In genomic region chr6:31352497-31353368, GRCh38 we compare ENCODE assay signal across 15 cellular contexts. TPM values are rescaled to one million over a fixed set of nuclear protein-coding genes. Genes with fewer than 3 reads are reported as not detected.
DNase-seq lines count a peak whose midpoint lies in the region; ATAC-seq and TF ChIP-seq lines count a peak whose summit lies in the region.
"Had no signal": no experiment of that assay in that cellular context is flagged by ENCODE, and none has a peak within 500 bp of the region (broad histone marks: within the 10 kb centered on the region; RNA-seq: fewer than 3 reads in every experiment).

No MANE protein-coding gene starts in this region.

- POLR2A ChIA-PET in activated CD8-positive, alpha-beta T cell treated with anti-CD3 and anti-CD28 coated beads for 36 hours (lab: Charles Lee): interaction anchor here (0.7 to 4.6 kb wide), 21 partner anchors 9 to 860 kb away, joined by 3 to 52 read pairs (median 4); partner anchors contain the start of gene TCF19

- H3K27me3 ChIP-seq in effector memory CD4-positive, alpha-beta T cell (replicated peaks; ENCODE audit: control insufficient read depth, insufficient read depth, low read length, poor library complexity, severe bottlenecking): no peaks in the 10 kb centered on the region
- peaks cover 26% of the 10 kb centered on the region for H3K27me3 ChIP-seq in WERI-Rb-1 (ENCODE audit: insufficient read depth, low read depth, severe bottlenecking)
- H3K27me3 ChIP-seq: gastroesophageal sphincter had no signal

- peaks cover 0 to 18% (median 2%) of the 10 kb centered on the region in 3 donors for H3K27me3 Mint-ChIP-seq in CD14-positive monocyte (ENCODE audit: low read depth in 3 of 3)
- no peaks in the 10 kb centered on the region for H3K27me3 Mint-ChIP-seq in activated CD8-positive, alpha-beta T cell treated with anti-CD3 and anti-CD28 coated beads for 36 hours

- CTCF ChIA-PET in activated CD8-positive, alpha-beta T cell treated with anti-CD3 and anti-CD28 coated beads for 36 hours (lab: Charles Lee): interaction anchor here (1.4 kb wide), 1 partner anchor 142 kb away, joined by 3 read pairs; no protein-coding TSS in a partner anchor

- peak; percentile 57 for TF ChIP-seq POLR2A in GM18526 (IDR thresholded peaks at IDR 0.05; ENCODE audit: extremely low read depth, insufficient read length)

- H3K4me1 ChIP-seq in effector memory CD4-positive, alpha-beta T cell (ENCODE audit: control insufficient read depth, insufficient read depth, low read length, poor library complexity, severe bottlenecking): peaks cover 35% of the 10 kb centered on the region

- H3K4me3 ChIP-seq in effector memory CD4-positive, alpha-beta T cell (ENCODE audit: insufficient read depth, low read depth, low read length, poor library complexity, severe bottlenecking): peak overlapping the region; percentile 77
- H3K4me3 ChIP-seq in WERI-Rb-1 (ENCODE audit: low read depth, low read length): no peak overlapping the region
- H3K4me3 ChIP-seq: gastroesophageal sphincter had no signal

- DNase-seq in CD14-positive monocyte (ENCODE audit: low spot score): no peak
- peak; percentile 46 for DNase-seq in activated CD8-positive, alpha-beta T cell treated with anti-CD3 and anti-CD28 coated beads for 36 hours
- peak; percentile 21 to 42 (median 34) for DNase-seq in effector memory CD4-positive, alpha-beta T cell
- no peak for DNase-seq in substantia nigra (lab: John Stamatoyannopoulos, UW)
- DNase-seq in WERI-Rb-1: no peak
- DNase-seq in SKM-1 treated with dmso at 0.1 percent for 144 hours (lab: John Stamatoyannopoulos, UW; ENCODE audit: unreplicated experiment): no peak
- DNase-seq: midbrain, NCI-H1105, NCI-H446 had no signal

- intact Hi-C loops in CD14-positive monocyte (cut with micrococcal nuclease): loop anchor here (2.0 to 5.0 kb wide), 3 partner anchors 40 to 85 kb away; partner anchors contain the start of gene HLA-C (in 1 of the 2)
- intact Hi-C loops in activated CD8-positive, alpha-beta T cell treated with anti-CD3 and anti-CD28 coated beads for 36 hours (cut with micrococcal nuclease): loop anchor here (2.0 to 5.0 kb wide), 2 partner anchors 86 to 150 kb away; no protein-coding TSS in a partner anchor

- peaks cover 36 to 43% of the 10 kb centered on the region in 2 donors for H3K36me3 Mint-ChIP-seq in CD14-positive monocyte
- H3K36me3 Mint-ChIP-seq in activated CD8-positive, alpha-beta T cell treated with anti-CD3 and anti-CD28 coated beads for 36 hours (ENCODE audit: low read depth): peaks cover 49% of the 10 kb centered on the region

- TF ChIP-seq CTCF in CD14-positive monocyte (IDR thresholded peaks at IDR 0.05) (no peak), WERI-Rb-1 (IDR thresholded peaks at IDR 0.05; ENCODE audit: low read depth, low read length) (no peak)
- TF ChIP-seq CTCF in activated CD8-positive, alpha-beta T cell treated with anti-CD3 and anti-CD28 coated beads for 36 hours (IDR thresholded peaks at IDR 0.05): no peak

- H3K9me3 ChIP-seq in effector memory CD4-positive, alpha-beta T cell (ENCODE audit: control insufficient read depth, low read length): no peaks in the 10 kb centered on the region
- no peaks in the 10 kb centered on the region for H3K9me3 ChIP-seq in WERI-Rb-1 (ENCODE audit: severe bottlenecking)
- H3K9me3 ChIP-seq: gastroesophageal sphincter had no signal

- H3K4me1 Mint-ChIP-seq in CD14-positive monocyte: peaks cover 40% of the 10 kb centered on the region
- H3K4me1 Mint-ChIP-seq in activated CD8-positive, alpha-beta T cell treated with anti-CD3 and anti-CD28 coated beads for 36 hours (ENCODE audit: low read depth): peaks cover 45% of the 10 kb centered on the region

- peaks cover 0 to 3% (median 0%) of the 10 kb centered on the region in 7 donors for H3K9me3 Mint-ChIP-seq in CD14-positive monocyte
- H3K9me3 Mint-ChIP-seq in activated CD8-positive, alpha-beta T cell treated with anti-CD3 and anti-CD28 coated beads for 36 hours: no peaks in the 10 kb centered on the region

- no peak overlapping the region for H3K27ac ChIP-seq in effector memory CD4-positive, alpha-beta T cell (ENCODE audit: insufficient read depth, low read length, poor library complexity, severe bottlenecking)
- H3K27ac ChIP-seq in substantia nigra (ENCODE audit: low read depth, low read length, poor library complexity, severe bottlenecking): no peak overlapping the region
- no peak overlapping the region for H3K27ac ChIP-seq in WERI-Rb-1
- H3K27ac ChIP-seq: gastroesophageal sphincter had no signal

- peak overlapping the region; percentile 95 to 97 for H3K4me3 Mint-ChIP-seq in CD14-positive monocyte
- peak overlapping the region; percentile 90 for H3K4me3 Mint-ChIP-seq in activated CD8-positive, alpha-beta T cell treated with anti-CD3 and anti-CD28 coated beads for 36 hours

- no peak for ATAC-seq in activated CD8-positive, alpha-beta T cell treated with anti-CD3 and anti-CD28 coated beads for 36 hours
- ATAC-seq in GM21717 (IDR thresholded peaks at IDR 0.05; ENCODE audit: unreplicated experiment): no peak
- ATAC-seq: gastroesophageal sphincter, HCT116, Panc1 had no signal

- H3K36me3 ChIP-seq in effector memory CD4-positive, alpha-beta T cell (ENCODE audit: control insufficient read depth, insufficient read depth, low read length): peaks cover 30% of the 10 kb centered on the region
- no peaks in the 10 kb centered on the region for H3K36me3 ChIP-seq in WERI-Rb-1

- peak overlapping the region; percentile 35 to 100 (median 82) for H3K27ac Mint-ChIP-seq in CD14-positive monocyte
- peak overlapping the region; percentile 62 for H3K27ac Mint-ChIP-seq in activated CD8-positive, alpha-beta T cell treated with anti-CD3 and anti-CD28 coated beads for 36 hours
- H3K27ac Mint-ChIP-seq: progenitor cell of endocrine pancreas had no signal

RNA-seq across cellular contexts. Expression of gene HLA-B, which starts 4.2 kb away (rescaled TPM):
- 1,000 to 10,000 TPM; 6,126 to 6,999 TPM for polyA plus RNA-seq in CD14-positive monocyte
- 1,000 to 10,000 TPM; 2,892 to 2,968 TPM for total RNA-seq in activated CD8-positive, alpha-beta T cell treated with anti-CD3 and anti-CD28 coated beads for 36 hours

RNA-seq across cellular contexts. Expression of gene MICA, which starts 50.7 kb away (rescaled TPM):
- polyA plus RNA-seq in CD14-positive monocyte: 1 to 10 TPM; 5.6 to 6.9 TPM
- total RNA-seq in activated CD8-positive, alpha-beta T cell treated with anti-CD3 and anti-CD28 coated beads for 36 hours: 1 to 10 TPM; 5.6 to 6.0 TPM

Comparison
In these comparisons a context has a peak if more than half of its experiments do, and no peak if none do; other contexts are left out.
1. DNase-seq: peak in activated CD8-positive, alpha-beta T cell treated with anti-CD3 and anti-CD28 coated beads for 36 hours (single experiment) and effector memory CD4-positive, alpha-beta T cell (3 of 3); none in CD14-positive monocyte (single experiment), substantia nigra (0 of 49), WERI-Rb-1 (single experiment) and SKM-1 treated with dmso at 0.1 percent for 144 hours (single experiment).